In the genomic region with DNA sequence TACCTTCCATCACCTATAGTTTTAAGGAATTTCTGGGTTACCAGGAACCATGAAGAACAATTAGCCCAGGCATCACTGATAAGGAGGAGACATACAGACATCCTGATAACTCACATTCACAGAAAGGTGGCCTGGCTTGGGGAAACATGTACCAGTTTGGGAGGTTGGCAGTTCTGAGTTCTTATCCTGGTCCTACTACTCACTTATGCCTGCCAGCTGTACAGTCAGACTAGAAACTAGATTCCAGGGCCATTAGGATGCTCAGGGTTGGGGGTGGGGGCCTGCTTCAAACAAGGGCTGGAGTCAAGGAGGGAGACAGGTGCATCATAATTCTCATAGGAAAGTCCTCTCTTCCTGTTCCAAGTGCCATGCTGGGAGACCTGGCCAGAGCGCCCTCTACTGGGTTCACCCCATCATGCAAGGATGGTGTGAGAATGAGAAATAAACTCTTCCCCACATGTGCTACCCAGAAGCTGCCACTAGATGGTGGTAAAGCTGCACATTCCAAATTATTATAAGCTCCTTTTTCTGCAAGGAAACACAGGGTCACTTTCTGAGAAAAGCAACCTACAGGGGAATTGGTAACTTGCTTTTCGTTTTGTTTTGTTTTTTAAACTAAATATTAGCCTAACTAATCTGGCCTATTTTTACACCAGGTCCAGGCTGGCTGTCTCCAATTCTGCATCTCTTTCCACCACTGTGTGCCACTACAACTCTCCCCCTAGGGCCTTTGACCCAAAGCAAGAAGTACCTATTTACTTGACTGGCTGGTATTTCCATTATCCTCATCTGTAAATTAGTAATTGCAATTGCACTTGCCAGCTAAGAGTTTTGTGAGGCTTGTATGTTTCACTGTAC, we compare ENCODE assay signal across 8 cellular contexts. TPM values are rescaled to one million over a fixed set of nuclear protein-coding genes. Genes with fewer than 3 reads are reported as not detected.
DNase-seq lines count a peak whose midpoint lies in the region; ATAC-seq, FAIRE-seq and TF ChIP-seq lines count a peak whose summit lies in the region.

No MANE protein-coding gene starts in this region.

- H3K14ac ChIP-seq in H9 (ENCODE audit: insufficient read depth, low read length), result no peak overlapping the region

- H4K91ac ChIP-seq in H9 (ENCODE audit: insufficient read length, low read depth, low read length), result no peak overlapping the region

- intact Hi-C loops in activated CD8-positive, alpha-beta T cell treated with anti-CD3 and anti-CD28 coated beads for 36 hours (cut with micrococcal nuclease), result no loop called here
- intact Hi-C loops in endothelial cell of umbilical vein (cut with micrococcal nuclease), result loop anchor here (1.0 kb wide), 6 partner anchors 39 to 182 kb away; no protein-coding TSS in a partner anchor

- H4K20me1 ChIP-seq in H9 (ENCODE audit: control insufficient read depth, insufficient read depth, insufficient read length) (no peaks in the 10 kb centered on the region), endothelial cell of umbilical vein (replicated peaks; ENCODE audit: control insufficient read depth, extremely low read depth, insufficient read depth, low read length) (no peaks in the 10 kb centered on the region)

- POLR2A ChIA-PET in activated CD8-positive, alpha-beta T cell treated with anti-CD3 and anti-CD28 coated beads for 36 hours (lab: Charles Lee), result interaction anchor here (0.6 to 6.9 kb wide), 5 partner anchors 8 to 33 kb away, joined by 3 to 74 read pairs (median 3); partner anchors contain the start of gene OAS2
- POLR2A ChIA-PET in endothelial cell of umbilical vein (lab: Charles Lee), result interaction anchor here (1.2 to 1.3 kb wide), 2 partner anchors 14 to 26 kb away, joined by 4 to 6 read pairs; no protein-coding TSS in a partner anchor

- peaks cover 3 to 6% of the 10 kb centered on the region in 2 experiments; a peak in 3 of 5 replicates for H3K9me3 Mint-ChIP-seq in H9
- peaks cover 14% of the 10 kb centered on the region for H3K9me3 Mint-ChIP-seq in activated CD8-positive, alpha-beta T cell treated with anti-CD3 and anti-CD28 coated beads for 36 hours

- H3K9ac ChIP-seq in H9 (ENCODE audit: extremely low read depth, insufficient read length, low read length) (no peak overlapping the region), endothelial cell of umbilical vein (replicated peaks; ENCODE audit: extremely low read depth, insufficient read depth, low read length) (no peak overlapping the region)

- no peak overlapping the region for H3K4me3 Mint-ChIP-seq in H9
- H3K4me3 Mint-ChIP-seq in activated CD8-positive, alpha-beta T cell treated with anti-CD3 and anti-CD28 coated beads for 36 hours, result no peak overlapping the region

- H3K23ac ChIP-seq in H9 (ENCODE audit: insufficient read length, low read depth, low read length), result no peak overlapping the region

- H3T11ph ChIP-seq in H9 (ENCODE audit: low read length), result no peak overlapping the region

- H3K36me3 ChIP-seq in BE2C (no peaks in the 10 kb centered on the region), endothelial cell of umbilical vein (ENCODE audit: control insufficient read depth in 2 of 2, extremely low read depth in 1 of 2, insufficient read depth in 2 of 2, low read length in 2 of 2) (no peaks in the 10 kb centered on the region), suprapubic skin (peaks cover 16% of the 10 kb centered on the region)

- H3K4me3 ChIP-seq in BE2C (ENCODE audit: low read depth, low read length), result no peak overlapping the region
- no peak overlapping the region for H3K4me3 ChIP-seq in endothelial cell of umbilical vein (replicated peaks in 1 of 3; ENCODE audit: insufficient read depth in 1 of 3, low read depth in 1 of 3, low read length in 3 of 3)
- no peak overlapping the region for H3K4me3 ChIP-seq in suprapubic skin

- H3K79me1 ChIP-seq in H9 (ENCODE audit: insufficient read depth, low read depth, low read length, poor library complexity, severe bottlenecking), result no peaks in the 10 kb centered on the region

- no peaks in the 10 kb centered on the region for H3K79me2 ChIP-seq in H9 (ENCODE audit: insufficient read depth, low read length)
- H3K79me2 ChIP-seq in endothelial cell of umbilical vein (ENCODE audit: control insufficient read depth, insufficient read depth, low read length), result no peaks in the 10 kb centered on the region

- CTCF ChIA-PET in activated CD8-positive, alpha-beta T cell treated with anti-CD3 and anti-CD28 coated beads for 36 hours (lab: Charles Lee), result interaction anchor here (0.6 to 6.8 kb wide), 44 partner anchors 8 to 186 kb away, joined by 3 to 54 read pairs (median 5); partner anchors contain the start of genes OAS1, OAS2 and RASAL1
- CTCF ChIA-PET in endothelial cell of umbilical vein (lab: Charles Lee), result interaction anchor here (0.6 to 6.4 kb wide), 88 partner anchors 8 to 433 kb away, joined by 3 to 177 read pairs (median 5); partner anchors contain the start of genes OAS1, OAS2, OAS3 and RASAL1

- no peaks in the 10 kb centered on the region for H3K23me2 ChIP-seq in H9 (ENCODE audit: insufficient read length, low read depth, low read length, poor library complexity, severe bottlenecking)

- H3K27me3 Mint-ChIP-seq in H9 (ENCODE audit: low read depth), result peaks cover 15% of the 10 kb centered on the region
- no peaks in the 10 kb centered on the region for H3K27me3 Mint-ChIP-seq in activated CD8-positive, alpha-beta T cell treated with anti-CD3 and anti-CD28 coated beads for 36 hours

- WGBS in H9 (ENCODE audit: extremely low coverage, insufficient read length, low lambda C conversion rate), result no CpG with 5 or more reads among the region's 2 CpGs
- WGBS in suprapubic skin, result 14% methylated on average over 2 of the region's 2 CpGs

- H2BK12ac ChIP-seq in H9 (ENCODE audit: insufficient read length, low read depth, low read length), result no peak overlapping the region

- no peak overlapping the region for H4K8ac ChIP-seq in H9 (replicated peaks; ENCODE audit: insufficient read length, low read depth, low read length)

- no peak overlapping the region for H2BK5ac ChIP-seq in H9 (ENCODE audit: insufficient read length, low read length)

- H3K4me1 Mint-ChIP-seq in H9, result peaks cover 15 to 25% of the 10 kb centered on the region in 2 experiments
- peaks cover 17% of the 10 kb centered on the region for H3K4me1 Mint-ChIP-seq in activated CD8-positive, alpha-beta T cell treated with anti-CD3 and anti-CD28 coated beads for 36 hours (ENCODE audit: low read depth)

- no peak for TF ChIP-seq EP300 in suprapubic skin (IDR thresholded peaks at IDR 0.05)

- H3K27ac ChIP-seq in H9 (ENCODE audit: insufficient read length, low read depth, low read length), result no peak overlapping the region
- no peak overlapping the region for H3K27ac ChIP-seq in endothelial cell of umbilical vein (ENCODE audit: insufficient read depth, low read depth, low read length)
- H3K27ac ChIP-seq in suprapubic skin, result no peak overlapping the region

- DNase-seq in BE2C (peak; percentile 62), H9 (peak; percentile 80), NCI-H82 (lab: John Stamatoyannopoulos, UW) (peak; percentile 66), endothelial cell of umbilical vein (ENCODE audit: low read depth, low spot score) (peak; percentile 77), mucosa of gallbladder (ENCODE audit: low spot score) (peak; percentile 26), suprapubic skin (ENCODE audit: low spot score in 2 of 2) (peak in 1 of 2 donors; percentile 70), cortex of kidney (lab: John Stamatoyannopoulos, UW) (no peak)
- peak; percentile 75 for DNase-seq in activated CD8-positive, alpha-beta T cell treated with anti-CD3 and anti-CD28 coated beads for 36 hours

- no peaks in the 10 kb centered on the region for H3K9me1 ChIP-seq in endothelial cell of umbilical vein (replicated peaks; ENCODE audit: control insufficient read depth, extremely low read depth, insufficient read depth, low read length)

- peaks cover 3% of the 10 kb centered on the region; the same call in 1 of the 2 replicates for H3K9me3 ChIP-seq in BE2C
- H3K9me3 ChIP-seq in H9 (ENCODE audit: control insufficient read depth, low read depth, low read length), result no peaks in the 10 kb centered on the region
- H3K9me3 ChIP-seq in endothelial cell of umbilical vein (replicated peaks; ENCODE audit: control insufficient read depth, insufficient read depth, low read length), result no peaks in the 10 kb centered on the region
- no peaks in the 10 kb centered on the region for H3K9me3 ChIP-seq in suprapubic skin

- no TSS peak for BruUV-seq in endothelial cell of umbilical vein (replicated peaks; lab: Mats Ljungman, UMichigan)

- no peak overlapping the region for H2BK120ac ChIP-seq in H9 (ENCODE audit: low read depth, low read length, poor library complexity, severe bottlenecking)

- TF ChIP-seq POLR2A in endothelial cell of umbilical vein (IDR thresholded peaks at IDR 0.05; ENCODE audit: low read depth, low read length) (no peak), suprapubic skin (IDR thresholded peaks at IDR 0.05) (no peak)

- H3K27me3 ChIP-seq in BE2C (no peaks in the 10 kb centered on the region), H9 (ENCODE audit: insufficient read depth, low read length) (no peaks in the 10 kb centered on the region), endothelial cell of umbilical vein (ENCODE audit: control insufficient read depth in 2 of 2, insufficient read depth in 2 of 2, low read length in 2 of 2) (peaks cover 0 to under 1% of the 10 kb centered on the region in 2 experiments), suprapubic skin (no peaks in the 10 kb centered on the region)

- dilution Hi-C loops in endothelial cell of umbilical vein (cut with MboI; ENCODE audit: extremely low pct_ligation_motif_present, low sequenced_read_pairs), result no loop called here

- H3K36me3 Mint-ChIP-seq in H9 (ENCODE audit: insufficient read depth in 1 of 3, low read depth in 3 of 3), result peaks cover 0 to 5% (median 0%) of the 10 kb centered on the region in 3 experiments; a peak in 2 of 7 replicates
- peaks cover 90% of the 10 kb centered on the region for H3K36me3 Mint-ChIP-seq in activated CD8-positive, alpha-beta T cell treated with anti-CD3 and anti-CD28 coated beads for 36 hours (ENCODE audit: low read depth)

- no peak overlapping the region for H4K5ac ChIP-seq in H9 (ENCODE audit: insufficient read length, low read depth, low read length)

- H3K4me2 ChIP-seq in H9 (ENCODE audit: insufficient read depth, insufficient read length, low read length) (no peak overlapping the region), endothelial cell of umbilical vein (ENCODE audit: insufficient read depth, low read length) (no peak overlapping the region)

- H3K4ac ChIP-seq in H9 (ENCODE audit: low read depth, low read length), result no peak overlapping the region

- no peak overlapping the region for H2AFZ ChIP-seq in H9 (ENCODE audit: low read length)
- no peak overlapping the region for H2AFZ ChIP-seq in endothelial cell of umbilical vein (ENCODE audit: low read depth, low read length)

- no peak overlapping the region for H2BK15ac ChIP-seq in H9 (ENCODE audit: low read depth, low read length)

- TF ChIP-seq CTCF in BE2C (IDR thresholded peaks at IDR 0.05; ENCODE audit: low read depth, low read length) (peak; percentile 97), H9 (conservative IDR thresholded peaks at IDR 0.05) (peak; percentile 100), endothelial cell of umbilical vein (IDR thresholded peaks at IDR 0.05; ENCODE audit: extremely low read depth in 1 of 2, insufficient read depth in 1 of 2, low read depth in 1 of 2, low read length in 2 of 2) (peak; percentile 92 to 99), suprapubic skin (IDR thresholded peaks at IDR 0.05) (peak; percentile 26 to 61)
- TF ChIP-seq CTCF in activated CD8-positive, alpha-beta T cell treated with anti-CD3 and anti-CD28 coated beads for 36 hours (IDR thresholded peaks at IDR 0.05), result peak; percentile 95

- peak; percentile 90 for FAIRE-seq in endothelial cell of umbilical vein (lab: Jason Lieb, UNC)

- no peak overlapping the region for H3K18ac ChIP-seq in H9 (ENCODE audit: insufficient read length, low read depth, low read length)

- H2AK5ac ChIP-seq in H9 (ENCODE audit: insufficient read length, low read length), result no peak overlapping the region

- ATAC-seq in activated CD8-positive, alpha-beta T cell treated with anti-CD3 and anti-CD28 coated beads for 36 hours, result peak; percentile 81

- no peak overlapping the region for H2BK20ac ChIP-seq in H9 (ENCODE audit: low read depth, low read length, poor library complexity, severe bottlenecking)

- H3K4me1 ChIP-seq in BE2C (no peaks in the 10 kb centered on the region), H9 (ENCODE audit: insufficient read depth, low read length) (no peaks in the 10 kb centered on the region), endothelial cell of umbilical vein (ENCODE audit: control insufficient read depth, extremely low read depth, insufficient read depth, low read length) (no peaks in the 10 kb centered on the region), suprapubic skin (no peaks in the 10 kb centered on the region)

- H3K56ac ChIP-seq in H9 (ENCODE audit: insufficient read length, low read depth, low read length), result no peak overlapping the region

- no peak overlapping the region for H3K27ac Mint-ChIP-seq in H9
- peak overlapping the region; percentile 1 for H3K27ac Mint-ChIP-seq in activated CD8-positive, alpha-beta T cell treated with anti-CD3 and anti-CD28 coated beads for 36 hours

RNA-seq across cellular contexts. Expression of gene OAS2, which starts 14.5 kb away (rescaled TPM):
- polyA plus RNA-seq in BE2C (2012; ENCODE audit: insufficient read depth, insufficient read length, low read depth), result not detected
- not detected in 2 replicates for total RNA-seq in H9 (2021)
- total RNA-seq in activated CD8-positive, alpha-beta T cell treated with anti-CD3 and anti-CD28 coated beads for 36 hours, result 100 to 1,000 TPM in 1 of 2 experiments, 10 to 100 TPM in 1; 95.7 to 104 TPM
- 2.4 and 3.1 TPM in 2 replicates for total RNA-seq in endothelial cell of umbilical vein
- polyA plus RNA-seq in endothelial cell of umbilical vein, result 1.3 and 1.7 TPM in 2 replicates
- polyA plus RNA-seq in endothelial cell of umbilical vein (2011; cell fraction: cytosol; rRNA removed), result 1.5 and 1.6 TPM in 2 replicates
- polyA plus RNA-seq in endothelial cell of umbilical vein (2011; cell fraction: nucleus; rRNA removed), result 1.0 and 1.4 TPM in 2 replicates
- 5.5 and 6.4 TPM in 2 replicates for polyA plus RNA-seq in endothelial cell of umbilical vein (2012)
- 4.2 and 5.3 TPM in 2 replicates for polyA minus RNA-seq in endothelial cell of umbilical vein
- not detected for polyA minus RNA-seq in endothelial cell of umbilical vein (2011; cell fraction: cytosol; rRNA and poly(A)+ RNA removed)
- polyA minus RNA-seq in endothelial cell of umbilical vein (2011; cell fraction: nucleus; rRNA and poly(A)+ RNA removed), result 1.9 and 2.5 TPM in 2 replicates
- 5.8 TPM for total RNA-seq in mucosa of gallbladder
- 1 to 10 TPM; 1.2 to 4.2 (median 3.2) TPM for total RNA-seq in suprapubic skin

RNA-seq across cellular contexts. Expression of gene OAS3, which starts 54.5 kb away (rescaled TPM):
- 6.2 TPM for polyA plus RNA-seq in BE2C (2012; ENCODE audit: insufficient read depth, insufficient read length, low read depth)
- total RNA-seq in H9 (2021) (0.70 and 0.81 TPM in 2 replicates), endothelial cell of umbilical vein (15.9 and 19.8 TPM in 2 replicates), mucosa of gallbladder (11.9 TPM), suprapubic skin (10 to 100 TPM; 19.5 to 30.0 (median 24.1) TPM)
- total RNA-seq in activated CD8-positive, alpha-beta T cell treated with anti-CD3 and anti-CD28 coated beads for 36 hours, result 10 to 100 TPM; 21.4 to 22.2 TPM
- polyA plus RNA-seq in endothelial cell of umbilical vein, result 13.1 and 15.7 TPM in 2 replicates
- 8.4 TPM in 2 replicates for polyA plus RNA-seq in endothelial cell of umbilical vein (2011; cell fraction: cytosol; rRNA removed)
- polyA plus RNA-seq in endothelial cell of umbilical vein (2011; cell fraction: nucleus; rRNA removed), result 12.6 and 13.4 TPM in 2 replicates
- 11.0 and 14.9 TPM in 2 replicates for polyA plus RNA-seq in endothelial cell of umbilical vein (2012)
- polyA minus RNA-seq in endothelial cell of umbilical vein, result 25.8 and 31.3 TPM in 2 replicates
- 25.1 TPM for polyA minus RNA-seq in endothelial cell of umbilical vein (2011; cell fraction: cytosol; rRNA and poly(A)+ RNA removed)
- polyA minus RNA-seq in endothelial cell of umbilical vein (2011; cell fraction: nucleus; rRNA and poly(A)+ RNA removed), result 8.3 and 8.7 TPM in 2 replicates

Comparison
In these comparisons a context has a peak if more than half of its experiments do, and no peak if none do; other contexts are left out.
1. CTCF ChIP-seq: peak in every context shown above with its lines; median percentile 100 in H9; 97 in BE2C; 96 in endothelial cell of umbilical vein; 95 in activated CD8-positive, alpha-beta T cell treated with anti-CD3 and anti-CD28 coated beads for 36 hours; 44 in suprapubic skin.
2. RNA of gene OAS2, which starts 14.5 kb away (total RNA-seq): 95.7 to 104 TPM in activated CD8-positive, alpha-beta T cell treated with anti-CD3 and anti-CD28 coated beads for 36 hours; 5.8 TPM in mucosa of gallbladder (single experiment), 1.2 to 4.2 TPM in suprapubic skin, 2.4 to 3.1 TPM in endothelial cell of umbilical vein and not detected in H9; every median in the first group is over 10 times any median in the second.